ENCODE assay signal across 1 cellular context in genomic region chr2:58046585-58047372, GRCh38.
A peak's percentile ranks its signal among the peaks of the same experiment; 100 is the strongest.
TF ChIP-seq lines count a peak whose summit lies in the region.

VRK2 (plus strand) TSS chr2:58046806; CDS start chr2:58048832, 2,026 bp downstream.

TF ChIP-seq in K562, 482 proteins besides CTCF, POLR2A, EP300 and RAD21 (continued from another document and continues in another):
- TF ChIP-seq RREB1 (CRISPR knock-in tag; IDR thresholded peaks at IDR 0.05) (peak; percentile 48; the same call in 1 of the 2 replicates), ARID3B (CRISPR knock-in tag; IDR thresholded peaks at IDR 0.05; ENCODE audit: borderline replicate concordance) (no peak), UBTF (IDR thresholded peaks at IDR 0.05; ENCODE audit: borderline replicate concordance in 1 of 2, low read depth in 2 of 2, low read length in 2 of 2) (peak; percentile 99 to 100), VEZF1 (CRISPR knock-in tag; IDR thresholded peaks at IDR 0.05) (peak; percentile 67), MEF2A (IDR thresholded peaks at IDR 0.05; ENCODE audit: control insufficient read depth, low read depth, low read length) (no peak), ZNF318 (IDR thresholded peaks at IDR 0.05; ENCODE audit: borderline replicate concordance in 1 of 2, low read depth in 1 of 2) (no peak), ZMIZ1 (IDR thresholded peaks at IDR 0.05; ENCODE audit: low read depth in 2 of 2, low read length in 2 of 2) (no peak), BRD4 (IDR thresholded peaks at IDR 0.05) (peak; percentile 79; the same call in 1 of the 2 replicates), ZNF644 (tag; IDR thresholded peaks at IDR 0.05; ENCODE audit: low read depth) (no peak), ZNF395 (CRISPR knock-in tag; IDR thresholded peaks at IDR 0.05) (no peak), STAT6 (CRISPR knock-in tag; IDR thresholded peaks at IDR 0.05) (no peak), CBFA2T3 (IDR thresholded peaks at IDR 0.05) (no peak), TFE3 (CRISPR knock-in tag; IDR thresholded peaks at IDR 0.05) (no peak), HOXB6 (CRISPR knock-in tag; IDR thresholded peaks at IDR 0.05; ENCODE audit: borderline replicate concordance) (no peak)
